In the genomic region with DNA sequence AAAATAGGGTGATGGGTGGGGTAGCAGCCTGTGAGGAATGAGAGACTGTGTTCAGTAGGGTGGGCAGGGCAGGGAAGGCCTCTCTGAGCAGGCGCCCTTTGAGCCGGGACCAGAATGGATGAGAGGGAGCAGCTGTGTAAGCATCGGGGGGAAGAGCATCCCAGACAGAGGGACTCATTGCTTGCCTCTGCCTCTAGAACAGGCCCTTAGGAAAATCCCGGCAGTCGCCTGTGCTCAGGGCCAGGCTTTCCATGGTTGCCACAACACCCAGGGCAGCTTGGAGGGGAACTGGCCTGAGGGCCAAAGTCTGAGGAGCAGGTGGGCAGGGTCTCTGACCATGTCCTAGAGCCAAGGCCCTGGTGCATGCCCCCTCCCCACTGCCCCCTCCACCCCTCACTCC, we compare ENCODE assay signal across 32 cellular contexts. TPM values are rescaled to one million over a fixed set of nuclear protein-coding genes. Genes with fewer than 3 reads are reported as not detected.
"Had no signal": no experiment of that assay in that cellular context is flagged by ENCODE, and none has a peak within 500 bp of the region (broad histone marks: within the 10 kb centered on the region; RNA-seq: fewer than 3 reads in every experiment).

No MANE protein-coding gene starts in this region.

- H3K36me3 ChIP-seq: left ventricle myocardium inferior, ovary, right atrium auricular region, stomach, suprapubic skin, tibial nerve had no signal

- FAIRE-seq: astrocyte, colon, endothelial cell of umbilical vein had no signal

- H3K4me1 ChIP-seq: psoas muscle, right atrium auricular region, stomach, suprapubic skin, tibial nerve had no signal

- H3K36me3 Mint-ChIP-seq: activated naive CD8-positive, alpha-beta T cell treated with anti-CD3 and anti-CD28 coated beads for 36 hours; immature natural killer cell; naive thymus-derived CD4-positive, alpha-beta T cell; stimulated activated memory B cell treated with anti-CD40 and anti-IgM and Interleukin-4, amounts not matched to agents 10 μg/mL and 1 μg/mL and 100 μg/mL, for 72 hours had no signal

- DNase-seq: activated CD4-positive, alpha-beta T cell treated with anti-CD3 and anti-CD28 coated beads for 4 hours; activated CD4-positive, alpha-beta T cell treated with anti-CD3 and anti-CD28 coated beads, Interleukin-2, amount 50 U/mL, for 48 hours; activated CD4-positive, CD25-positive, alpha-beta regulatory T cell; activated CD8-positive, alpha-beta memory T cell treated with anti-CD3 and anti-CD28 coated beads, Interleukin-2, amount 50 U/mL, for 48 hours; activated naive CD4-positive, alpha-beta T cell treated with Interleukin-2 at 50 U/mL for 16 hours; activated naive CD8-positive, alpha-beta T cell treated with anti-CD3 and anti-CD28 coated beads for 36 hours; activated T-cell treated with anti-CD3 and anti-CD28 coated beads, Interleukin-2, amount 50 U/mL, for 4 hours; effector memory CD8-positive, alpha-beta T cell; foreskin melanocyte; glutamatergic neuron; immature natural killer cell; left ventricle myocardium inferior; naive thymus-derived CD4-positive, alpha-beta T cell; ovary; psoas muscle; stomach had no signal

- H3K9me3 Mint-ChIP-seq: activated naive CD8-positive, alpha-beta T cell treated with anti-CD3 and anti-CD28 coated beads for 36 hours; activated T-cell treated with anti-CD3 and anti-CD28 coated beads, Interleukin-2, amount 50 U/mL, for 4 hours; activated T-helper 2 cell treated with anti-CD3 and anti-CD28 coated beads, Interferon-gamma antibody, Interleukin-2, Interleukin-4, amounts not matched to agents 10 μg/mL and 5 μg/mL and 100 μg/mL, durations not matched to agents 14 hours and 24 hours and 36 hours; central memory CD8-positive, alpha-beta T cell; effector memory CD8-positive, alpha-beta T cell; immature natural killer cell had no signal

- H3K27ac ChIP-seq: left ventricle myocardium inferior, ovary, psoas muscle, right atrium auricular region, skin epidermis, stomach, suprapubic skin, tibial nerve had no signal

- H3K9me3 ChIP-seq: ovary, psoas muscle, right atrium auricular region, stomach, suprapubic skin had no signal

- H3K4me1 Mint-ChIP-seq: activated naive CD8-positive, alpha-beta T cell treated with anti-CD3 and anti-CD28 coated beads for 36 hours; central memory CD8-positive, alpha-beta T cell; immature natural killer cell; stimulated activated memory B cell treated with anti-CD40 and anti-IgM and Interleukin-4, amounts not matched to agents 10 μg/mL and 1 μg/mL and 100 μg/mL, for 72 hours had no signal

- H3K27ac Mint-ChIP-seq: activated naive CD8-positive, alpha-beta T cell treated with anti-CD3 and anti-CD28 coated beads for 36 hours; activated T-helper 2 cell treated with anti-CD3 and anti-CD28 coated beads, Interferon-gamma antibody, Interleukin-2, Interleukin-4, amounts not matched to agents 10 μg/mL and 5 μg/mL and 100 μg/mL, durations not matched to agents 14 hours and 24 hours and 36 hours; effector memory CD8-positive, alpha-beta T cell; immature natural killer cell; naive thymus-derived CD4-positive, alpha-beta T cell; stimulated activated memory B cell treated with anti-CD40 and anti-IgM and Interleukin-4, amounts not matched to agents 10 μg/mL and 1 μg/mL and 100 μg/mL, for 72 hours had no signal

- H3K27me3 ChIP-seq: hepatocyte, ovary, right atrium auricular region, stomach, suprapubic skin, tibial nerve had no signal

- H3K4me3 Mint-ChIP-seq: activated naive CD8-positive, alpha-beta T cell treated with anti-CD3 and anti-CD28 coated beads for 36 hours; activated T-cell treated with anti-CD3 and anti-CD28 coated beads, Interleukin-2, amount 50 U/mL, for 4 hours; central memory CD8-positive, alpha-beta T cell; effector memory CD8-positive, alpha-beta T cell; immature natural killer cell; naive thymus-derived CD4-positive, alpha-beta T cell; stimulated activated memory B cell treated with anti-CD40 and anti-IgM and Interleukin-4, amounts not matched to agents 10 μg/mL and 1 μg/mL and 100 μg/mL, for 72 hours had no signal

- H3K4me3 ChIP-seq: hepatocyte, left ventricle myocardium inferior, ovary, psoas muscle, right atrium auricular region, skin epidermis, stomach, suprapubic skin, tibial nerve had no signal

RNA-seq across cellular contexts. Expression of gene SLC2A7, which starts 0.7 kb away (rescaled TPM):
- total RNA-seq: activated CD8-positive, alpha-beta memory T cell treated with anti-CD3 and anti-CD28 coated beads for 36 hours; activated T-cell treated with anti-CD3 and anti-CD28 coated beads, Interleukin-2, amount 50 U/mL, for 4 hours; activated T-helper 2 cell treated with anti-CD3 and anti-CD28 coated beads, Interferon-gamma antibody, Interleukin-2, Interleukin-4, amounts not matched to agents 10 μg/mL and 5 μg/mL and 100 μg/mL, durations not matched to agents 14 hours and 24 hours and 36 hours; astrocyte; endothelial cell of umbilical vein; esophagus mucosa; kidney epithelial cell; left ventricle myocardium inferior; lung microvascular endothelial cell; naive thymus-derived CD4-positive, alpha-beta T cell; ovary; psoas muscle; right atrium auricular region; stomach; suprapubic skin; tibial nerve; urinary bladder had no signal
- polyA plus RNA-seq: endothelial cell of umbilical vein, immature natural killer cell, ovary, psoas muscle, stomach, urinary bladder had no signal

RNA-seq across cellular contexts. Expression of gene SLC2A5, which starts 44.0 kb away (rescaled TPM):
- total RNA-seq: activated CD8-positive, alpha-beta memory T cell treated with anti-CD3 and anti-CD28 coated beads for 36 hours; activated T-cell treated with anti-CD3 and anti-CD28 coated beads, Interleukin-2, amount 50 U/mL, for 4 hours; activated T-helper 2 cell treated with anti-CD3 and anti-CD28 coated beads, Interferon-gamma antibody, Interleukin-2, Interleukin-4, amounts not matched to agents 10 μg/mL and 5 μg/mL and 100 μg/mL, durations not matched to agents 14 hours and 24 hours and 36 hours; endothelial cell of umbilical vein; kidney epithelial cell had no signal
- polyA plus RNA-seq: endothelial cell of umbilical vein; naive thymus-derived CD4-positive, alpha-beta T cell had no signal
